12 cellular contexts compared by ENCODE assay signal in genomic region chr9:126411948-126412284, GRCh38.
DNase-seq lines count a peak whose midpoint lies in the region; ATAC-seq and TF ChIP-seq lines count a peak whose summit lies in the region.
"Had no signal": no experiment of that assay in that cellular context is flagged by ENCODE, and none has a peak within 500 bp of the region (broad histone marks: within the 10 kb centered on the region; RNA-seq: fewer than 3 reads in every experiment).

No MANE protein-coding gene starts in this region.

- no peak overlapping the region for H3K4ac ChIP-seq in neuronal stem cell (ENCODE audit: low read length)

- no peaks in the 10 kb centered on the region for H3K9me3 Mint-ChIP-seq in immature natural killer cell
- H3K9me3 Mint-ChIP-seq: activated naive CD4-positive, alpha-beta T cell treated with anti-CD3 and anti-CD28 coated beads, Interleukin-2, amount 50 U/mL, for 72 hours had no signal

- no peak overlapping the region for H2BK120ac ChIP-seq in neuronal stem cell (ENCODE audit: low read depth, low read length)

- H3K23ac ChIP-seq in neuronal stem cell (ENCODE audit: low read depth, low read length, poor library complexity) = no peak overlapping the region

- ATAC-seq in HG02798 (IDR thresholded peaks at IDR 0.05; ENCODE audit: poor library complexity, unreplicated experiment) (peak; percentile 36), SK-N-SH treated with all-trans-retinoic acid at 6 μM for 48 hours (no peak)
- ATAC-seq: HCT116 had no signal

- H3K27ac Mint-ChIP-seq in immature natural killer cell = peak overlapping the region; percentile 38 to 89 (median 70)

- no peaks in the 10 kb centered on the region for H3K79me1 ChIP-seq in neuronal stem cell (ENCODE audit: low read depth, low read length)

- no peaks in the 10 kb centered on the region for H3K9me3 ChIP-seq in neuronal stem cell (replicated peaks in 1 of 2; ENCODE audit: control insufficient read depth in 2 of 2, insufficient read depth in 1 of 2, low read depth in 1 of 2, low read length in 2 of 2)
- H3K9me3 ChIP-seq: transverse colon had no signal

- no peak overlapping the region for H2AFZ ChIP-seq in neuronal stem cell (ENCODE audit: low read length)

- H2BK15ac ChIP-seq in neuronal stem cell (ENCODE audit: low read length) = no peak overlapping the region

- DNase-seq in NCI-H69 (lab: John Stamatoyannopoulos, UW) = peak; percentile 89
- DNase-seq in immature natural killer cell = no peak
- DNase-seq in neuronal stem cell (ENCODE audit: low spot score) = no peak
- no peak for DNase-seq in amniotic stem cell (lab: John Stamatoyannopoulos, UW)
- DNase-seq: Kasumi-1, transverse colon had no signal

- H3K27me3 ChIP-seq in neuronal stem cell (ENCODE audit: control insufficient read depth in 3 of 3, insufficient read depth in 3 of 3, low read depth in 1 of 3, low read length in 3 of 3) = no peaks in the 10 kb centered on the region
- H3K27me3 ChIP-seq: transverse colon had no signal

- no peak overlapping the region for H3K18ac ChIP-seq in neuronal stem cell (ENCODE audit: low read length)

- peaks cover 2 to 31% of the 10 kb centered on the region in 2 donors for H3K36me3 ChIP-seq in neuronal stem cell (replicated peaks in 1 of 2; ENCODE audit: control insufficient read depth in 2 of 2, insufficient read depth in 2 of 2, low read length in 2 of 2)

- peak overlapping the region; percentile 66 to 83 (median 76) for H3K4me3 Mint-ChIP-seq in immature natural killer cell

- H4K8ac ChIP-seq in neuronal stem cell (ENCODE audit: low read depth, low read length) = no peak overlapping the region

- H2BK5ac ChIP-seq in neuronal stem cell (ENCODE audit: low read length) = no peak overlapping the region

- WGBS in neuronal stem cell (ENCODE audit: extremely low coverage in 2 of 2, insufficient read length in 2 of 2, insufficient replicate concordance in 1 of 2), 2 donors = no CpG with 5 or more reads among the region's 6 CpGs

- H3K4me1 ChIP-seq in neuronal stem cell (ENCODE audit: control insufficient read depth in 2 of 2, insufficient read depth in 1 of 2, low read depth in 1 of 2, low read length in 2 of 2) = peaks cover 0 to 2% of the 10 kb centered on the region in 2 donors

- H3K36me3 Mint-ChIP-seq in immature natural killer cell = no peaks in the 10 kb centered on the region
- H3K36me3 Mint-ChIP-seq: activated naive CD4-positive, alpha-beta T cell treated with anti-CD3 and anti-CD28 coated beads, Interleukin-2, amount 50 U/mL, for 72 hours had no signal

- H3K27me3 Mint-ChIP-seq in immature natural killer cell (ENCODE audit: low read depth in 3 of 3) = peaks cover 0 to 5% (median 0%) of the 10 kb centered on the region in 3 donors

- no peak overlapping the region for H2AK5ac ChIP-seq in neuronal stem cell (ENCODE audit: low read depth, low read length)

- H4K91ac ChIP-seq in neuronal stem cell (ENCODE audit: low read depth, low read length, poor library complexity) = no peak overlapping the region

- H3K27ac ChIP-seq in neuronal stem cell (replicated peaks; ENCODE audit: low read length) = no peak overlapping the region

- no peak overlapping the region for H3K14ac ChIP-seq in neuronal stem cell (ENCODE audit: low read length)

- peaks cover 20 to 22% of the 10 kb centered on the region in 2 donors for H3K4me1 Mint-ChIP-seq in immature natural killer cell

- H3K9ac ChIP-seq in neuronal stem cell (ENCODE audit: low read depth, low read length, poor library complexity) = no peak overlapping the region

- H3K4me3 ChIP-seq in GM08714 (ENCODE audit: low read length) = peak overlapping the region; percentile 44; the same call in 1 of the 2 replicates
- no peak overlapping the region for H3K4me3 ChIP-seq in neuronal stem cell (ENCODE audit: low read length in 2 of 2)
- H3K4me3 ChIP-seq: lung, transverse colon had no signal

- H2BK12ac ChIP-seq in neuronal stem cell (ENCODE audit: low read length) = no peak overlapping the region

- no peak overlapping the region for H3K4me2 ChIP-seq in neuronal stem cell (ENCODE audit: insufficient read depth, low read length, poor library complexity, severe bottlenecking)

TF ChIP-seq in SK-N-SH treated with all-trans-retinoic acid at 6 μM for 48 hours, 23 proteins besides CTCF, POLR2A, EP300 and RAD21:
- TF ChIP-seq ZNF565 (CRISPR knock-in tag; conservative IDR thresholded peaks at IDR 0.05; ENCODE audit: low read depth) (no peak), ZNF8 (CRISPR knock-in tag; IDR thresholded peaks at IDR 0.05) (no peak), RARB (CRISPR knock-in tag; IDR thresholded peaks at IDR 0.05) (no peak), GLIS3 (CRISPR knock-in tag; IDR thresholded peaks at IDR 0.05) (no peak), ZC3H10 (CRISPR knock-in tag; IDR thresholded peaks at IDR 0.05) (no peak), BACH2 (CRISPR knock-in tag; IDR thresholded peaks at IDR 0.05; ENCODE audit: borderline replicate concordance) (no peak), ZFP3 (CRISPR knock-in tag; IDR thresholded peaks at IDR 0.05) (no peak), ARNTL (CRISPR knock-in tag; IDR thresholded peaks at IDR 0.05; ENCODE audit: borderline replicate concordance, low read depth) (no peak), CREB5 (CRISPR knock-in tag; IDR thresholded peaks at IDR 0.05; ENCODE audit: low read depth) (no peak), ZFP30 (CRISPR knock-in tag; IDR thresholded peaks at IDR 0.05) (no peak), CSDC2 (CRISPR knock-in tag; IDR thresholded peaks at IDR 0.05) (no peak), PATZ1 (CRISPR knock-in tag; IDR thresholded peaks at IDR 0.05; ENCODE audit: borderline replicate concordance) (no peak), ZNF70 (CRISPR knock-in tag; IDR thresholded peaks at IDR 0.05) (no peak), TCF4 (CRISPR knock-in tag; IDR thresholded peaks at IDR 0.05; ENCODE audit: borderline replicate concordance) (no peak)
